In the genomic region with DNA sequence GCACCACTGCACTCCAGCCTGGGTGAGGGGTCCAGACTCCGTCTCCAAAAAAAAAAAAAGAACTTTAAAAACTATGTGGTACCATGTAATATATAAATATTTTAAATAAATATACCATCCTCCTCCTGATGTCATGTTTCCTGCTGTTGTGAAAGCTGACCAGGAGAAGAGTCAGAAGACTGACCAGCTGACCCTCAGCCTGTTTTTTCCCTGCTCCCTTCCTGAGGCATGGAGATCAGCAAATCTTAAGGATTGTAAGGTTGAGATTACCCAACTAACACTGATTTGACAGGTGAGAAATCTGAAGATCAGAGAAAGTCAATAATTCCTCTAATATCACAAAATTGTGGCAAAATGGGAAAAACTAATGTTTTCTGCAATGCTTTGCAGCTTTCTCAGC, we compare ENCODE assay signal across 15 cellular contexts. TPM values are rescaled to one million over a fixed set of nuclear protein-coding genes. Genes with fewer than 3 reads are reported as not detected.
DNase-seq lines count a peak whose midpoint lies in the region; ATAC-seq and TF ChIP-seq lines count a peak whose summit lies in the region.
"Had no signal": no experiment of that assay in that cellular context is flagged by ENCODE, and none has a peak within 500 bp of the region (broad histone marks: within the 10 kb centered on the region; RNA-seq: fewer than 3 reads in every experiment).

No MANE protein-coding gene starts in this region.

- TF ChIP-seq POLR2A in lower leg skin (IDR thresholded peaks at IDR 0.05) = no peak

- ATAC-seq in stimulated activated effector memory CD8-positive, alpha-beta T cell treated with anti-CD3 and anti-CD28 coated beads, Interleukin-12 subunit alpha, Interleukin-12 subunit beta, amount 100 ng/mL, for 72 hours = no peak
- ATAC-seq: A549 had no signal

- TF ChIP-seq CTCF in choroid plexus epithelial cell (conservative IDR thresholded peaks at IDR 0.05; ENCODE audit: low read depth, low read length) (no peak), foreskin fibroblast (IDR thresholded peaks at IDR 0.05; ENCODE audit: low read depth, low read length) (no peak), lower leg skin (IDR thresholded peaks at IDR 0.05) (no peak)

- H3K4me3 ChIP-seq in choroid plexus epithelial cell (ENCODE audit: low read depth, low read length) (no peak overlapping the region), foreskin fibroblast (ENCODE audit: low read depth in 1 of 2, low read length in 2 of 2) (no peak overlapping the region), lower leg skin (ENCODE audit: low read depth, poor library complexity, severe bottlenecking) (no peak overlapping the region)
- H3K4me3 ChIP-seq: A549; BLaER1 treated with 17β-estradiol and CSF1 and Interleukin-3, amounts not matched to agents 10 nM and 100 nM had no signal

- no peak overlapping the region for H3K4me3 Mint-ChIP-seq in stimulated activated effector memory CD8-positive, alpha-beta T cell treated with anti-CD3 and anti-CD28 coated beads, Interleukin-12 subunit alpha, Interleukin-12 subunit beta, amount 100 ng/mL, for 72 hours
- H3K4me3 Mint-ChIP-seq: CD4-positive, CD25-positive, alpha-beta regulatory T cell; H9 had no signal

- intact Hi-C loops in lower leg skin (cut with DNase I; ENCODE audit: low total_unique reads) = no loop called here

- DNase-seq in HCEC 1CT (peak; percentile 21), choroid plexus epithelial cell (ENCODE audit: low read depth) (peak; percentile 46), foreskin fibroblast (peak; percentile 19 to 52), amygdala (lab: John Stamatoyannopoulos, UW) (no peak), lower leg skin (ENCODE audit: low spot score in 2 of 2) (no peak), A172 (ENCODE audit: low spot score) (no peak)
- peak in 1 of 2 donors; percentile 20 for DNase-seq in stimulated activated effector memory CD8-positive, alpha-beta T cell treated with anti-CD3 and anti-CD28 coated beads, Interleukin-12 subunit alpha, Interleukin-12 subunit beta, amount 100 ng/mL, for 72 hours (ENCODE audit: low spot score in 2 of 2)
- DNase-seq: AML-193; CD4-positive, CD25-positive, alpha-beta regulatory T cell; DMS53; GF-D8; GOT3; H9 had no signal

- H3K36me3 Mint-ChIP-seq in stimulated activated effector memory CD8-positive, alpha-beta T cell treated with anti-CD3 and anti-CD28 coated beads, Interleukin-12 subunit alpha, Interleukin-12 subunit beta, amount 100 ng/mL, for 72 hours = peaks cover 69% of the 10 kb centered on the region

- H3K9me3 Mint-ChIP-seq in stimulated activated effector memory CD8-positive, alpha-beta T cell treated with anti-CD3 and anti-CD28 coated beads, Interleukin-12 subunit alpha, Interleukin-12 subunit beta, amount 100 ng/mL, for 72 hours = no peaks in the 10 kb centered on the region
- H3K9me3 Mint-ChIP-seq: CD4-positive, CD25-positive, alpha-beta regulatory T cell had no signal

- peak overlapping the region; percentile 37 for H3K27ac Mint-ChIP-seq in stimulated activated effector memory CD8-positive, alpha-beta T cell treated with anti-CD3 and anti-CD28 coated beads, Interleukin-12 subunit alpha, Interleukin-12 subunit beta, amount 100 ng/mL, for 72 hours
- H3K27ac Mint-ChIP-seq: H9 had no signal

- H3K4me1 Mint-ChIP-seq in stimulated activated effector memory CD8-positive, alpha-beta T cell treated with anti-CD3 and anti-CD28 coated beads, Interleukin-12 subunit alpha, Interleukin-12 subunit beta, amount 100 ng/mL, for 72 hours = peaks cover 34% of the 10 kb centered on the region

- 100% methylated on average over 1 of the region's 1 CpG for WGBS in lower leg skin, 2 donors

RNA-seq across cellular contexts. Expression of a gene that starts 18.1 kb away (rescaled TPM):
- 100 to 1,000 TPM in 3 of 4 donors, 10 to 100 TPM in 1; 84.2 to 161 (median 115) TPM for total RNA-seq in lower leg skin
- total RNA-seq in A172 (2014; rRNA removed; shearing (Covaris generic)) = 73.1 and 95.9 TPM in 2 replicates

RNA-seq across cellular contexts. Expression of a gene that starts 19.7 kb away (rescaled TPM):
- total RNA-seq in lower leg skin = 10 to 100 TPM; 25.5 to 93.4 (median 40.7) TPM
- total RNA-seq in A172 (2014; rRNA removed; shearing (Covaris generic)) = 16.4 and 29.3 TPM in 2 replicates

Comparison
In these comparisons a context has a peak if more than half of its experiments do, and no peak if none do; other contexts are left out.
1. DNase-seq: peak in HCEC 1CT (single experiment), choroid plexus epithelial cell (single experiment) and foreskin fibroblast (2 of 2); none in amygdala (0 of 56), lower leg skin (0 of 2) and A172 (single experiment).